In genomic region chr18:21191596-21192307, GRCh38 we compare ENCODE assay signal across 8 cellular contexts. TPM values are rescaled to one million over a fixed set of nuclear protein-coding genes. Genes with fewer than 3 reads are reported as not detected.
DNase-seq lines count a peak whose midpoint lies in the region; ATAC-seq, FAIRE-seq and TF ChIP-seq lines count a peak whose summit lies in the region.

No MANE protein-coding gene starts in this region.

- no peak for TF ChIP-seq POLR2A in K562 (conservative IDR thresholded peaks at IDR 0.05)

- TF ChIP-seq RAD21 in K562 (CRISPR knock-in tag; conservative IDR thresholded peaks at IDR 0.05 in 1 of 2, IDR thresholded peaks at IDR 0.05 in 1 of 2): peak in 1 of 2 experiments; percentile 62; a peak in 2 of 4 replicates

- no peaks in the 10 kb centered on the region for H3K27me3 ChIP-seq in K562 (ENCODE audit: control insufficient read depth in 2 of 2, insufficient read depth in 2 of 2, low read length in 2 of 2)

- CTCF ChIA-PET in K562 (lab: Yijun Ruan, JAX; ENCODE audit: low intra/inter-chr PET ratio): no interaction called here

- no peaks in the 10 kb centered on the region for H3K79me2 ChIP-seq in K562 (ENCODE audit: control insufficient read depth, insufficient read depth, low read length)

- H3K27ac ChIP-seq in K562 (ENCODE audit: extremely low read depth, low read depth, low read length): no peak overlapping the region

- peak; percentile 61 to 63 (median 63) for TF ChIP-seq CTCF in K562 (IDR thresholded peaks at IDR 0.05 in 2 of 3, conservative IDR thresholded peaks at IDR 0.05 in 1 of 3; ENCODE audit: insufficient read depth in 2 of 3, low read depth in 1 of 3, low read length in 3 of 3)

- no TSS peak for BruUV-seq in K562 (replicated peaks; lab: Mats Ljungman, UMichigan)

- H2AFZ ChIP-seq in K562 (ENCODE audit: low read depth, low read length): no peak overlapping the region

- no peaks in the 10 kb centered on the region for H4K20me1 ChIP-seq in K562 (replicated peaks; ENCODE audit: control insufficient read depth, insufficient read depth, low read length)

- 1% methylated on average over 7 of the region's 7 CpGs for WGBS in K562 (ENCODE audit: insufficient coverage, low coverage, missing lambda C conversion rate)

- DNase-seq in CD1c-positive myeloid dendritic cell (ENCODE audit: extremely low spot score) (peak; percentile 42), H4 (ENCODE audit: low spot score) (peak; percentile 60), NCI-H526 treated with DMSO at 0.1 percent for 48 hours (lab: John Stamatoyannopoulos, UW) (peak; percentile 14), K562 (ENCODE audit: extremely low read depth in 1 of 4, low spot score in 3 of 4) (peak; percentile 13 to 59 (median 31)), iris pigment epithelial cell (ENCODE audit: low read depth) (peak; percentile 70), stromal cell of bone marrow (ENCODE audit: low read depth) (peak; percentile 43)
- DNase-seq in NK-92 treated with Interleukin-12 subunit alpha and Interleukin-12 subunit beta, amount 100 ng/mL, for 24 hours (lab: John Stamatoyannopoulos, UW): no peak

- no peaks in the 10 kb centered on the region for H3K9me3 ChIP-seq in K562 (replicated peaks; ENCODE audit: control insufficient read depth, insufficient read depth, low read depth, low read length)

- H3K4me1 ChIP-seq in K562 (replicated peaks in 1 of 2; ENCODE audit: control insufficient read depth in 2 of 2, insufficient read depth in 2 of 2, low read length in 2 of 2): no peaks in the 10 kb centered on the region

- no peak overlapping the region for H3K9ac ChIP-seq in K562 (ENCODE audit: insufficient read depth in 1 of 2, low read depth in 2 of 2, low read length in 2 of 2)

- in situ Hi-C loops in K562 (cut with MboI): no loop called here

- H3K36me3 ChIP-seq in K562 (ENCODE audit: control insufficient read depth, insufficient read depth, low read length): no peaks in the 10 kb centered on the region

- no peak overlapping the region for H3K4me3 ChIP-seq in K562

- POLR2A ChIA-PET in K562 (lab: Yijun Ruan, JAX): interaction anchor here (0.7 to 0.8 kb wide), 2 partner anchors 10 to 229 kb away, joined by 4 read pairs; no protein-coding TSS in a partner anchor

- TF ChIP-seq EP300 in K562 (IDR thresholded peaks at IDR 0.05; ENCODE audit: low read length): no peak

- no peaks in the 10 kb centered on the region for H3K9me1 ChIP-seq in K562 (ENCODE audit: control insufficient read depth, insufficient read depth, low read length)

- intact Hi-C loops in K562 (cut with micrococcal nuclease): no loop called here

- ATAC-seq in K562: peak; percentile 95
- ATAC-seq in activated CD4-positive, CD25-positive, alpha-beta regulatory T cell treated with anti-CD3 and anti-CD28 coated beads, Interleukin-2, amount 50 U/mL, for 24 hours: no peak

- H3K4me2 ChIP-seq in K562 (ENCODE audit: insufficient read depth, low read length): no peak overlapping the region

- no peak for FAIRE-seq in K562 (lab: Jason Lieb, UNC)

TF ChIP-seq in K562, 482 proteins besides CTCF, POLR2A, EP300 and RAD21 (continues in another document):
- TF ChIP-seq, protein P1, sequence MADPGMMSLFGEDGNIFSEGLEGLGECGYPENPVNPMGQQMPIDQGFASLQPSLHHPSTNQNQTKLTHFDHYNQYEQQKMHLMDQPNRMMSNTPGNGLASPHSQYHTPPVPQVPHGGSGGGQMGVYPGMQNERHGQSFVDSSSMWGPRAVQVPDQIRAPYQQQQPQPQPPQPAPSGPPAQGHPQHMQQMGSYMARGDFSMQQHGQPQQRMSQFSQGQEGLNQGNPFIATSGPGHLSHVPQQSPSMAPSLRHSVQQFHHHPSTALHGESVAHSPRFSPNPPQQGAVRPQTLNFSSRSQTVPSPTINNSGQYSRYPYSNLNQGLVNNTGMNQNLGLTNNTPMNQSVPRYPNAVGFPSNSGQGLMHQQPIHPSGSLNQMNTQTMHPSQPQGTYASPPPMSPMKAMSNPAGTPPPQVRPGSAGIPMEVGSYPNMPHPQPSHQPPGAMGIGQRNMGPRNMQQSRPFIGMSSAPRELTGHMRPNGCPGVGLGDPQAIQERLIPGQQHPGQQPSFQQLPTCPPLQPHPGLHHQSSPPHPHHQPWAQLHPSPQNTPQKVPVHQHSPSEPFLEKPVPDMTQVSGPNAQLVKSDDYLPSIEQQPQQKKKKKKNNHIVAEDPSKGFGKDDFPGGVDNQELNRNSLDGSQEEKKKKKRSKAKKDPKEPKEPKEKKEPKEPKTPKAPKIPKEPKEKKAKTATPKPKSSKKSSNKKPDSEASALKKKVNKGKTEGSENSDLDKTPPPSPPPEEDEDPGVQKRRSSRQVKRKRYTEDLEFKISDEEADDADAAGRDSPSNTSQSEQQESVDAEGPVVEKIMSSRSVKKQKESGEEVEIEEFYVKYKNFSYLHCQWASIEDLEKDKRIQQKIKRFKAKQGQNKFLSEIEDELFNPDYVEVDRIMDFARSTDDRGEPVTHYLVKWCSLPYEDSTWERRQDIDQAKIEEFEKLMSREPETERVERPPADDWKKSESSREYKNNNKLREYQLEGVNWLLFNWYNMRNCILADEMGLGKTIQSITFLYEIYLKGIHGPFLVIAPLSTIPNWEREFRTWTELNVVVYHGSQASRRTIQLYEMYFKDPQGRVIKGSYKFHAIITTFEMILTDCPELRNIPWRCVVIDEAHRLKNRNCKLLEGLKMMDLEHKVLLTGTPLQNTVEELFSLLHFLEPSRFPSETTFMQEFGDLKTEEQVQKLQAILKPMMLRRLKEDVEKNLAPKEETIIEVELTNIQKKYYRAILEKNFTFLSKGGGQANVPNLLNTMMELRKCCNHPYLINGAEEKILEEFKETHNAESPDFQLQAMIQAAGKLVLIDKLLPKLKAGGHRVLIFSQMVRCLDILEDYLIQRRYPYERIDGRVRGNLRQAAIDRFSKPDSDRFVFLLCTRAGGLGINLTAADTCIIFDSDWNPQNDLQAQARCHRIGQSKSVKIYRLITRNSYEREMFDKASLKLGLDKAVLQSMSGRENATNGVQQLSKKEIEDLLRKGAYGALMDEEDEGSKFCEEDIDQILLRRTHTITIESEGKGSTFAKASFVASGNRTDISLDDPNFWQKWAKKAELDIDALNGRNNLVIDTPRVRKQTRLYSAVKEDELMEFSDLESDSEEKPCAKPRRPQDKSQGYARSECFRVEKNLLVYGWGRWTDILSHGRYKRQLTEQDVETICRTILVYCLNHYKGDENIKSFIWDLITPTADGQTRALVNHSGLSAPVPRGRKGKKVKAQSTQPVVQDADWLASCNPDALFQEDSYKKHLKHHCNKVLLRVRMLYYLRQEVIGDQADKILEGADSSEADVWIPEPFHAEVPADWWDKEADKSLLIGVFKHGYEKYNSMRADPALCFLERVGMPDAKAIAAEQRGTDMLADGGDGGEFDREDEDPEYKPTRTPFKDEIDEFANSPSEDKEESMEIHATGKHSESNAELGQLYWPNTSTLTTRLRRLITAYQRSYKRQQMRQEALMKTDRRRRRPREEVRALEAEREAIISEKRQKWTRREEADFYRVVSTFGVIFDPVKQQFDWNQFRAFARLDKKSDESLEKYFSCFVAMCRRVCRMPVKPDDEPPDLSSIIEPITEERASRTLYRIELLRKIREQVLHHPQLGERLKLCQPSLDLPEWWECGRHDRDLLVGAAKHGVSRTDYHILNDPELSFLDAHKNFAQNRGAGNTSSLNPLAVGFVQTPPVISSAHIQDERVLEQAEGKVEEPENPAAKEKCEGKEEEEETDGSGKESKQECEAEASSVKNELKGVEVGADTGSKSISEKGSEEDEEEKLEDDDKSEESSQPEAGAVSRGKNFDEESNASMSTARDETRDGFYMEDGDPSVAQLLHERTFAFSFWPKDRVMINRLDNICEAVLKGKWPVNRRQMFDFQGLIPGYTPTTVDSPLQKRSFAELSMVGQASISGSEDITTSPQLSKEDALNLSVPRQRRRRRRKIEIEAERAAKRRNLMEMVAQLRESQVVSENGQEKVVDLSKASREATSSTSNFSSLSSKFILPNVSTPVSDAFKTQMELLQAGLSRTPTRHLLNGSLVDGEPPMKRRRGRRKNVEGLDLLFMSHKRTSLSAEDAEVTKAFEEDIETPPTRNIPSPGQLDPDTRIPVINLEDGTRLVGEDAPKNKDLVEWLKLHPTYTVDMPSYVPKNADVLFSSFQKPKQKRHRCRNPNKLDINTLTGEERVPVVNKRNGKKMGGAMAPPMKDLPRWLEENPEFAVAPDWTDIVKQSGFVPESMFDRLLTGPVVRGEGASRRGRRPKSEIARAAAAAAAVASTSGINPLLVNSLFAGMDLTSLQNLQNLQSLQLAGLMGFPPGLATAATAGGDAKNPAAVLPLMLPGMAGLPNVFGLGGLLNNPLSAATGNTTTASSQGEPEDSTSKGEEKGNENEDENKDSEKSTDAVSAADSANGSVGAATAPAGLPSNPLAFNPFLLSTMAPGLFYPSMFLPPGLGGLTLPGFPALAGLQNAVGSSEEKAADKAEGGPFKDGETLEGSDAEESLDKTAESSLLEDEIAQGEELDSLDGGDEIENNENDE (IDR thresholded peaks at IDR 0.05; ENCODE audit: low read depth, low read length): no peak
- TF ChIP-seq ZNF583 (CRISPR knock-in tag; IDR thresholded peaks at IDR 0.05) (no peak), GTF2A2 (tag; IDR thresholded peaks at IDR 0.05) (no peak), NCOA6 (IDR thresholded peaks at IDR 0.05) (no peak), ZNF316 (IDR thresholded peaks at IDR 0.05) (no peak), POU5F1 (IDR thresholded peaks at IDR 0.05; ENCODE audit: borderline replicate concordance, low read depth, low read length, partially characterized antibody) (no peak), SMC3 (conservative IDR thresholded peaks at IDR 0.05; ENCODE audit: insufficient read depth, low read depth, low read length) (peak; percentile 59)

RNA-seq across cellular contexts. Expression of gene GREB1L, which starts 50.3 kb away (rescaled TPM):
- 2.7 TPM in 2 replicates for total RNA-seq in H4 (2014; rRNA removed; shearing (Covaris generic))
- not detected in 2 replicates for total RNA-seq in K562 (2011; cell fraction: chromatin; rRNA removed; ENCODE audit: low replicate concordance)
- not detected in 2 replicates for total RNA-seq in K562 (2011; cell fraction: nucleolus; rRNA removed)
- total RNA-seq in K562 (2011; cell fraction: nucleoplasm; rRNA removed): not detected in 2 replicates
- not detected in 2 replicates for total RNA-seq in K562 (2014; rRNA removed)
- not detected in 2 replicates for total RNA-seq in K562 (2014; rRNA removed; fragmentation: Illumina TruSeq; extraction: Trizol)
- not detected in 2 replicates for total RNA-seq in K562 (2015; rRNA removed; fragmentation: Illumina TruSeq; extraction: Trizol)
- 0.11 TPM in 1 of 2 replicates, not detected in the other for total RNA-seq in K562 (2021)
- polyA plus RNA-seq in K562 (2011; rRNA removed): not detected in 2 replicates
- not detected in 2 replicates for polyA plus RNA-seq in K562 (2011; cell fraction: cytosol; rRNA removed)
- not detected in 2 replicates for polyA plus RNA-seq in K562 (2011; cell fraction: nucleus; rRNA removed)
- polyA plus RNA-seq in K562 (2012): 0.01 and 0.03 TPM in 2 replicates
- not detected in 2 replicates for polyA plus RNA-seq in K562 (2014; fragmentation: Illumina TruSeq; extraction: Trizol)
- under 1 TPM in 1 of 2 experiments, not detected in 1; 0.03 TPM for polyA plus RNA-seq in K562 (2014; fragmentation: Nextera tagmentation; extraction: Ambion mirVana)
- polyA plus RNA-seq in K562 (2014; rRNA removed): not detected in 2 replicates
- polyA minus RNA-seq in K562 (2011; rRNA and poly(A)+ RNA removed): not detected in 2 replicates
- not detected in 2 replicates for polyA minus RNA-seq in K562 (2011; cell fraction: cytosol; rRNA and poly(A)+ RNA removed)
- not detected in 2 replicates for polyA minus RNA-seq in K562 (2011; cell fraction: nucleus; rRNA and poly(A)+ RNA removed)
